Comparison of ENCODE assay signal across 1 cellular context in genomic region chr22:22989856-22990255, GRCh38.
TF ChIP-seq lines count a peak whose summit lies in the region.

No MANE protein-coding gene starts in this region.

TF ChIP-seq in K562, 482 proteins besides CTCF, POLR2A, EP300 and RAD21 (continued from another document):
- TF ChIP-seq IRF2 (CRISPR knock-in tag; IDR thresholded peaks at IDR 0.05) (0 out of 2 replicates have a peak, but pooled peaks have one; percentile 59), ZNF668 (CRISPR knock-in tag; IDR thresholded peaks at IDR 0.05) (no peak), CEBPG (CRISPR knock-in tag; IDR thresholded peaks at IDR 0.05) (no peak; the same call in 1 of the 2 replicates), CEBPG (tag; conservative IDR thresholded peaks at IDR 0.05 in 1 of 2, IDR thresholded peaks at IDR 0.05 in 1 of 2) (no peak), HNRNPK (IDR thresholded peaks at IDR 0.05; ENCODE audit: low read depth, low read length, poor library complexity, severe bottlenecking) (no peak), MYC (IDR thresholded peaks at IDR 0.05; ENCODE audit: low read depth, low read length) (no peak), MYC (CRISPR knock-in tag; IDR thresholded peaks at IDR 0.05; ENCODE audit: borderline replicate concordance, low read depth) (no peak), MECOM (CRISPR knock-in tag; IDR thresholded peaks at IDR 0.05) (no peak), NFATC3 (IDR thresholded peaks at IDR 0.05) (no peak), POLR3G (IDR thresholded peaks at IDR 0.05; ENCODE audit: extremely low read depth, insufficient read length, insufficient replicate concordance) (no peak), STAG1 (CRISPR knock-in tag; IDR thresholded peaks at IDR 0.05; ENCODE audit: borderline replicate concordance) (0 out of 2 replicates have a peak, but pooled peaks have one; percentile 42), ESRRB (CRISPR knock-in tag; IDR thresholded peaks at IDR 0.05; ENCODE audit: borderline replicate concordance) (no peak), ZNF57 (CRISPR knock-in tag; IDR thresholded peaks at IDR 0.05) (no peak)
TF ChIP-seq in K562: peak in this region for 6.
